In the genomic region with DNA sequence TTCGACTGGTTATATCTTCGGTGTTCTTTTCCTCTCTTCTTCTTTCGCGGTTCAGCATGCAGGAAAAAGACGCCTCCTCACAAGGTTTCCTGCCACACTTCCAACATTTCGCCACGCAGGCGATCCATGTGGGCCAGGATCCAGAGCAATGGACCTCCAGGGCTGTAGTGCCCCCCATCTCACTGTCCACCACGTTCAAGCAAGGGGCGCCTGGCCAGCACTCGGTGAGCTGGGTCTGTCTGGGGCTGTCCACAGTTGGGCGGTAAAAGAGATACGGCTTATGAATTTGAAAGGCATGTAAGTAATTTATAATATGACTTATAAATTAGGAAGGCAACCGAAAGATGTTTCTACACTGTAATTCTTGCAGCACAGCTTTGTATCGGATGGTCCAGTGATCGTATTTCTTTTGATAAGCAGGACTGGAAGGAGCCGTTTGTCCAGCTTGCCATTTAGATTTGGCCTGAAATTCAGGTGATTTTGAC, we compare ENCODE assay signal across 8 cellular contexts.
A peak's percentile ranks its signal among the peaks of the same experiment; 100 is the strongest.
DNase-seq lines count a peak whose midpoint lies in the region; ATAC-seq and TF ChIP-seq lines count a peak whose summit lies in the region.

No MANE protein-coding gene starts in this region.

- DNase-seq in stimulated activated naive B cell treated with anti-CD40 and anti-IgM and Interleukin-4, amounts not matched to agents 10 μg/mL and 1 μg/mL and 100 μg/mL, for 72 hours: no peak
- no peak for DNase-seq in stimulated activated naive CD4-positive, alpha-beta T cell treated with Interleukin-2 at 50 U/mL for 16 hours (lab: John Stamatoyannopoulos, UW)

- H3K27ac ChIP-seq in angular gyrus (ENCODE audit: low read depth, low read length): peak overlapping the region; percentile 95
- peak overlapping the region; percentile 63 for H3K27ac ChIP-seq in iPS-20b (ENCODE audit: low read length)

- peak overlapping the region; percentile 88 for H3K27ac Mint-ChIP-seq in stimulated activated naive B cell treated with anti-CD40 and anti-IgM and Interleukin-4, amounts not matched to agents 10 μg/mL and 1 μg/mL and 100 μg/mL, for 72 hours

- peaks cover 8% of the 10 kb centered on the region for H3K36me3 ChIP-seq in iPS-20b (ENCODE audit: insufficient read depth, low read depth, low read length)

- peak; percentile 2 for ATAC-seq in GM18505 (IDR thresholded peaks at IDR 0.05; ENCODE audit: unreplicated experiment)
- peak; percentile 5 for ATAC-seq in HG03196 (IDR thresholded peaks at IDR 0.05; ENCODE audit: unreplicated experiment)
- peak; percentile 14 to 17 for ATAC-seq in stimulated activated naive B cell treated with anti-CD40 and anti-IgM and Interleukin-4, amounts not matched to agents 10 μg/mL and 1 μg/mL and 100 μg/mL, for 72 hours (replicated peaks)
- no peak for ATAC-seq in HG03442 (IDR thresholded peaks at IDR 0.05; ENCODE audit: unreplicated experiment)
- no peak for ATAC-seq in GM18873 (IDR thresholded peaks at IDR 0.05; ENCODE audit: low FRiP score, unreplicated experiment)

- H3K27me3 Mint-ChIP-seq in stimulated activated naive B cell treated with anti-CD40 and anti-IgM and Interleukin-4, amounts not matched to agents 10 μg/mL and 1 μg/mL and 100 μg/mL, for 72 hours: peaks cover 0 to 7% of the 10 kb centered on the region in 2 donors

- peaks cover 0 to 2% of the 10 kb centered on the region in 2 donors for H3K36me3 Mint-ChIP-seq in stimulated activated naive B cell treated with anti-CD40 and anti-IgM and Interleukin-4, amounts not matched to agents 10 μg/mL and 1 μg/mL and 100 μg/mL, for 72 hours

- H3K9me3 ChIP-seq in iPS-20b (ENCODE audit: insufficient read depth, low read depth, low read length): no peaks in the 10 kb centered on the region

- H3K9ac ChIP-seq in iPS-20b (ENCODE audit: low read depth, low read length): peak overlapping the region; percentile 94

- peaks cover 3 to 12% of the 10 kb centered on the region in 2 donors for H3K4me1 Mint-ChIP-seq in stimulated activated naive B cell treated with anti-CD40 and anti-IgM and Interleukin-4, amounts not matched to agents 10 μg/mL and 1 μg/mL and 100 μg/mL, for 72 hours

- H3K4me1 ChIP-seq in iPS-20b (ENCODE audit: insufficient read depth, low read length): no peaks in the 10 kb centered on the region

- H3K27me3 ChIP-seq in iPS-20b (ENCODE audit: insufficient read depth, low read length): no peaks in the 10 kb centered on the region

- TF ChIP-seq POLR2A in GM18505 (IDR thresholded peaks at IDR 0.05; ENCODE audit: borderline replicate concordance, extremely low read depth, insufficient read depth, insufficient read length): no peak

- peak overlapping the region; percentile 93 for H3K4me3 ChIP-seq in iPS-20b (ENCODE audit: low read length)

- H3K4me3 Mint-ChIP-seq in stimulated activated naive B cell treated with anti-CD40 and anti-IgM and Interleukin-4, amounts not matched to agents 10 μg/mL and 1 μg/mL and 100 μg/mL, for 72 hours: peak overlapping the region; percentile 92 to 96

- no peaks in the 10 kb centered on the region for H3K9me3 Mint-ChIP-seq in stimulated activated naive B cell treated with anti-CD40 and anti-IgM and Interleukin-4, amounts not matched to agents 10 μg/mL and 1 μg/mL and 100 μg/mL, for 72 hours

Comparison
In these comparisons a context has a peak if more than half of its experiments do, and no peak if none do; other contexts are left out.
1. ATAC-seq: peak in GM18505 (single experiment), HG03196 (single experiment) and stimulated activated naive B cell treated with anti-CD40 and anti-IgM and Interleukin-4, amounts not matched to agents 10 μg/mL and 1 μg/mL and 100 μg/mL, for 72 hours (2 of 2); none in HG03442 (single experiment) and GM18873 (single experiment).